8 cellular contexts compared by ENCODE assay signal in the genomic region with DNA sequence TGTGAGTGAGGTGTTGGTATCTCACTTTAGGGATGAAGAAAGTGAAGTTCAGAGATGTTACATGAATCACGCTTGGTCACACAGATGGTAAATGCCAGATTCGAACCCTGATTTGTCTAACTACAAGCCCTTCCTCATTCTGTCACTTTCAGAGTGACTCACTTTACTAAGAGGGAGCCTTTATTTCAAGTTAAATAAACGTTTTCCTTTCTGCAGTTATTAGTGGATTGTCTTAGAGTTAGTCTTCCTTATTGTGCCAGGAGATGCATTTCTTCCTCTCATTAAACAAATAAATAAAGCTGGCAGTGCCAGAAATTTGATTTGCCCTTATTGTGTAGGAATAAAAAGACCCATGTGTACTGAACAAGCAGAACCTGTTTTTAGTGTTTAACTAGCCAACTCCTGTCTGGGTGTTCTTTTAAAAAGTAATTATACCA.
DNase-seq lines count a peak whose midpoint lies in the region; ATAC-seq and TF ChIP-seq lines count a peak whose summit lies in the region.
"Had no signal": no experiment of that assay in that cellular context is flagged by ENCODE, and none has a peak within 500 bp of the region (broad histone marks: within the 10 kb centered on the region; RNA-seq: fewer than 3 reads in every experiment).

No MANE protein-coding gene starts in this region.

- DNase-seq in DMS79 (lab: John Stamatoyannopoulos, UW), result peak; percentile 25
- no peak for DNase-seq in Peyer's patch

- H3K36me3 ChIP-seq in Peyer's patch, result no peaks in the 10 kb centered on the region
- no peaks in the 10 kb centered on the region for H3K36me3 ChIP-seq in muscle layer of duodenum (ENCODE audit: control insufficient read depth in 1 of 2, insufficient read depth in 2 of 2, low read length in 2 of 2)

- H3K27me3 ChIP-seq in Peyer's patch, result no peaks in the 10 kb centered on the region
- H3K27me3 ChIP-seq in muscle layer of duodenum (ENCODE audit: low read depth, low read length), result no peaks in the 10 kb centered on the region

- peak; percentile 49 for ATAC-seq in HG02759 (IDR thresholded peaks at IDR 0.05; ENCODE audit: unreplicated experiment)
- no peak for ATAC-seq in GM21619 (IDR thresholded peaks at IDR 0.05; ENCODE audit: unreplicated experiment)
- no peak for ATAC-seq in HG02970 (IDR thresholded peaks at IDR 0.05; ENCODE audit: low FRiP score, unreplicated experiment)
- ATAC-seq in HG03571 (IDR thresholded peaks at IDR 0.05; ENCODE audit: unreplicated experiment), result no peak

- H3K9me3 ChIP-seq in Peyer's patch (no peaks in the 10 kb centered on the region), muscle layer of duodenum (ENCODE audit: control insufficient read depth in 1 of 2, low read length in 2 of 2) (no peaks in the 10 kb centered on the region)

- no peak for TF ChIP-seq POLR2A in Peyer's patch (IDR thresholded peaks at IDR 0.05)

- H3K4me3 ChIP-seq in Peyer's patch (no peak overlapping the region), muscle layer of duodenum (ENCODE audit: low read depth in 1 of 2, low read length in 2 of 2) (peak overlapping the region in 1 of 2 donors; percentile 24)
- H3K4me3 ChIP-seq: SK-N-MC had no signal

- no peak for TF ChIP-seq CTCF in Peyer's patch (IDR thresholded peaks at IDR 0.05)

- H3K4me1 ChIP-seq in Peyer's patch, result peaks cover 0 to 36% (median 9%) of the 10 kb centered on the region in 4 donors
- peaks cover 24 to 25% of the 10 kb centered on the region in 2 donors for H3K4me1 ChIP-seq in muscle layer of duodenum (ENCODE audit: control insufficient read depth in 1 of 2, insufficient read depth in 2 of 2, low read length in 2 of 2)

- peak overlapping the region in 3 of 4 donors; percentile 39 to 74 (median 62) for H3K27ac ChIP-seq in Peyer's patch
- peak overlapping the region; percentile 78 for H3K27ac ChIP-seq in muscle layer of duodenum (ENCODE audit: low read length)
- H3K27ac ChIP-seq: SK-N-MC had no signal
